In genomic region chrX:21956783-21957182, GRCh38 we compare ENCODE assay signal across 19 cellular contexts. TPM values are rescaled to one million over a fixed set of nuclear protein-coding genes. Genes with fewer than 3 reads are reported as not detected.
A peak's percentile ranks its signal among the peaks of the same experiment; 100 is the strongest.
DNase-seq lines count a peak whose midpoint lies in the region; ATAC-seq and TF ChIP-seq lines count a peak whose summit lies in the region.
"Had no signal": no experiment of that assay in that cellular context is flagged by ENCODE, and none has a peak within 500 bp of the region (broad histone marks: within the 10 kb centered on the region; RNA-seq: fewer than 3 reads in every experiment).

No MANE protein-coding gene starts in this region.

- H3K18ac ChIP-seq in mesenchymal stem cell (ENCODE audit: low read depth in 1 of 2, low read length in 2 of 2), result no peak overlapping the region

- H3K4me3 ChIP-seq in mesenchymal stem cell (ENCODE audit: insufficient read depth in 1 of 2, low read depth in 1 of 2, low read length in 2 of 2) (no peak overlapping the region), sigmoid colon (no peak overlapping the region)
- H3K4me3 ChIP-seq: A549; BLaER1 treated with 17β-estradiol and CSF1 and Interleukin-3, amounts not matched to agents 10 nM and 100 nM had no signal

- CTCF ChIA-PET in activated CD8-positive, alpha-beta memory T cell treated with anti-CD3 and anti-CD28 coated beads, Interleukin-2, amount 10 ng/mL, durations not matched to agents 7 days and 5 days (lab: Charles Lee), result no interaction called here

- intact Hi-C loops in sigmoid colon (cut with DNase I), result no loop called here

- H3K9me3 ChIP-seq in mesenchymal stem cell (ENCODE audit: control insufficient read depth, low read length), result no peaks in the 10 kb centered on the region
- no peaks in the 10 kb centered on the region for H3K9me3 ChIP-seq in sigmoid colon
- H3K9me3 ChIP-seq: A549, Caco-2 had no signal

- TF ChIP-seq CTCF in osteocyte (IDR thresholded peaks at IDR 0.05) (no peak), sigmoid colon (IDR thresholded peaks at IDR 0.05) (no peak)

- H3K27me3 ChIP-seq in mesenchymal stem cell (ENCODE audit: control insufficient read depth in 1 of 2, insufficient read depth in 1 of 2, low read length in 2 of 2) (peaks cover 0 to 10% of the 10 kb centered on the region in 2 experiments), sigmoid colon (no peaks in the 10 kb centered on the region)
- H3K27me3 ChIP-seq: BLaER1 treated with 17β-estradiol and CSF1 and Interleukin-3, amounts not matched to agents 10 nM and 100 nM had no signal

- H2BK15ac ChIP-seq in mesenchymal stem cell (ENCODE audit: low read depth, poor library complexity, severe bottlenecking), result no peak overlapping the region

- no peak overlapping the region for H3K4me3 Mint-ChIP-seq in activated CD8-positive, alpha-beta memory T cell treated with anti-CD3 and anti-CD28 coated beads, Interleukin-2, amount 10 ng/mL, durations not matched to agents 7 days and 5 days
- no peak overlapping the region for H3K4me3 Mint-ChIP-seq in osteocyte (ENCODE audit: unreplicated experiment)
- H3K4me3 Mint-ChIP-seq: B cell; CD4-positive, alpha-beta T cell; CD8-positive, alpha-beta T cell had no signal

- no peak overlapping the region for H2BK5ac ChIP-seq in mesenchymal stem cell (ENCODE audit: low read depth, low read length, poor library complexity, severe bottlenecking)

- H3K27me3 Mint-ChIP-seq in activated CD8-positive, alpha-beta memory T cell treated with anti-CD3 and anti-CD28 coated beads, Interleukin-2, amount 10 ng/mL, durations not matched to agents 7 days and 5 days, result no peaks in the 10 kb centered on the region
- no peaks in the 10 kb centered on the region for H3K27me3 Mint-ChIP-seq in osteocyte (ENCODE audit: unreplicated experiment)
- H3K27me3 Mint-ChIP-seq: B cell; CD4-positive, alpha-beta T cell had no signal

- no peak overlapping the region for H3K27ac Mint-ChIP-seq in activated CD8-positive, alpha-beta memory T cell treated with anti-CD3 and anti-CD28 coated beads, Interleukin-2, amount 10 ng/mL, durations not matched to agents 7 days and 5 days
- no peak overlapping the region for H3K27ac Mint-ChIP-seq in osteocyte (ENCODE audit: unreplicated experiment)
- H3K27ac Mint-ChIP-seq: B cell; CD4-positive, alpha-beta T cell; CD8-positive, alpha-beta T cell had no signal

- no peak for TF ChIP-seq POLR2A in sigmoid colon (IDR thresholded peaks at IDR 0.05)

- no peak overlapping the region for H3K4me2 ChIP-seq in mesenchymal stem cell (ENCODE audit: low read length, poor library complexity, severe bottlenecking)
- H3K4me2 ChIP-seq: A549; BLaER1 treated with 17β-estradiol and CSF1 and Interleukin-3, amounts not matched to agents 10 nM and 100 nM had no signal

- no peak overlapping the region for H3K23ac ChIP-seq in mesenchymal stem cell (ENCODE audit: low read length in 2 of 2)

- no peaks in the 10 kb centered on the region for H3K9me3 Mint-ChIP-seq in activated CD8-positive, alpha-beta memory T cell treated with anti-CD3 and anti-CD28 coated beads, Interleukin-2, amount 10 ng/mL, durations not matched to agents 7 days and 5 days (ENCODE audit: low read depth)
- no peaks in the 10 kb centered on the region for H3K9me3 Mint-ChIP-seq in osteocyte (ENCODE audit: unreplicated experiment)
- H3K9me3 Mint-ChIP-seq: CD4-positive, alpha-beta T cell; CD8-positive, alpha-beta T cell had no signal

- no peak overlapping the region for H3K14ac ChIP-seq in mesenchymal stem cell (ENCODE audit: low read length in 2 of 2)

- H2AFZ ChIP-seq in mesenchymal stem cell (ENCODE audit: low read depth, low read length), result no peak overlapping the region

- H2BK12ac ChIP-seq in mesenchymal stem cell (ENCODE audit: low read length in 2 of 2), result no peak overlapping the region

- H4K91ac ChIP-seq in mesenchymal stem cell (ENCODE audit: low read length), result no peak overlapping the region

- H3K4me1 ChIP-seq in mesenchymal stem cell (ENCODE audit: control insufficient read depth, insufficient read depth, low read depth, low read length) (peaks cover 18% of the 10 kb centered on the region), sigmoid colon (peaks cover 0 to 21% (median 13%) of the 10 kb centered on the region in 4 donors)
- H3K4me1 ChIP-seq: Caco-2 had no signal

- peak; percentile 24 for DNase-seq in activated CD8-positive, alpha-beta memory T cell treated with anti-CD3 and anti-CD28 coated beads for 24 hours
- no peak for DNase-seq in activated CD8-positive, alpha-beta memory T cell treated with anti-CD3 and anti-CD28 coated beads, Interleukin-2, amount 10 ng/mL, durations not matched to agents 7 days and 5 days
- DNase-seq in mesenchymal stem cell, result no peak
- DNase-seq in osteocyte (ENCODE audit: extremely low spot score, unreplicated experiment), result peak; percentile 66
- DNase-seq in sigmoid colon, result no peak
- no peak for DNase-seq in NCI-H1436 treated with DMSO at 0.1 percent for 48 hours (lab: John Stamatoyannopoulos, UW)
- DNase-seq in stimulated activated CD4-positive, alpha-beta T cell treated with anti-CD3 and anti-CD28 coated beads, Interleukin-2, amount 100 ng/mL, for 24 hours, result no peak
- DNase-seq: AML-193; Caco-2; Calu3; CD4-positive, alpha-beta T cell; CD8-positive, alpha-beta T cell; DMS79 treated with DMSO at 0.1 percent for 48 hours; GF-D8 had no signal

- WGBS in mesenchymal stem cell, result 100% methylated on average over 3 of the region's 7 CpGs
- 95 to 98% methylated on average over 7 of the region's 7 CpGs for WGBS in sigmoid colon, 2 donors

- H3K4ac ChIP-seq in mesenchymal stem cell (ENCODE audit: low read depth in 1 of 2, low read length in 2 of 2), result no peak overlapping the region

- H3K27ac ChIP-seq in mesenchymal stem cell (ENCODE audit: low read length, poor library complexity, severe bottlenecking) (peak overlapping the region; percentile 17), sigmoid colon (no peak overlapping the region)
- H3K27ac ChIP-seq: 22Rv1; A549; BLaER1 treated with 17β-estradiol and CSF1 and Interleukin-3, amounts not matched to agents 10 nM and 100 nM; C4-2B had no signal

- H2AK5ac ChIP-seq in mesenchymal stem cell (ENCODE audit: low read length, severe bottlenecking), result no peak overlapping the region

- no peak for ATAC-seq in activated CD8-positive, alpha-beta memory T cell treated with anti-CD3 and anti-CD28 coated beads, Interleukin-2, amount 10 ng/mL, durations not matched to agents 7 days and 5 days
- ATAC-seq: A549; CD8-positive, alpha-beta T cell had no signal

- TF ChIP-seq EP300 in sigmoid colon (IDR thresholded peaks at IDR 0.05), result no peak

- H3K79me1 ChIP-seq in mesenchymal stem cell (replicated peaks; ENCODE audit: low read length, poor library complexity, severe bottlenecking), result no peaks in the 10 kb centered on the region

- H3K4me1 Mint-ChIP-seq in activated CD8-positive, alpha-beta memory T cell treated with anti-CD3 and anti-CD28 coated beads, Interleukin-2, amount 10 ng/mL, durations not matched to agents 7 days and 5 days, result peaks cover 31% of the 10 kb centered on the region
- peaks cover 53% of the 10 kb centered on the region for H3K4me1 Mint-ChIP-seq in osteocyte (ENCODE audit: unreplicated experiment)

- no peak overlapping the region for H2BK120ac ChIP-seq in mesenchymal stem cell (ENCODE audit: low read depth, low read length)

- peaks cover 0 to 4% of the 10 kb centered on the region in 2 experiments for H3K36me3 ChIP-seq in mesenchymal stem cell (ENCODE audit: control insufficient read depth in 1 of 2, insufficient read depth in 2 of 2, low read depth in 1 of 2, low read length in 2 of 2)
- H3K36me3 ChIP-seq in sigmoid colon, result no peaks in the 10 kb centered on the region

- peak overlapping the region; percentile 54 for H4K8ac ChIP-seq in mesenchymal stem cell (ENCODE audit: low read length)

- H3K36me3 Mint-ChIP-seq in activated CD8-positive, alpha-beta memory T cell treated with anti-CD3 and anti-CD28 coated beads, Interleukin-2, amount 10 ng/mL, durations not matched to agents 7 days and 5 days, result peaks cover 4% of the 10 kb centered on the region
- H3K36me3 Mint-ChIP-seq in osteocyte (ENCODE audit: unreplicated experiment), result peaks cover 5% of the 10 kb centered on the region
- H3K36me3 Mint-ChIP-seq: CD8-positive, alpha-beta T cell had no signal

- no peak overlapping the region for H3K9ac ChIP-seq in mesenchymal stem cell (ENCODE audit: low read length)
- H3K9ac ChIP-seq: BLaER1 treated with 17β-estradiol and CSF1 and Interleukin-3, amounts not matched to agents 10 nM and 100 nM had no signal

RNA-seq across cellular contexts. Expression of gene SMS, which starts 16.3 kb away (rescaled TPM):
- total RNA-seq in activated CD8-positive, alpha-beta memory T cell treated with anti-CD3 and anti-CD28 coated beads, Interleukin-2, amount 10 ng/mL, durations not matched to agents 7 days and 5 days, result 10 to 100 TPM; 76.2 to 95.6 TPM
- polyA plus RNA-seq in mesenchymal stem cell (2013, experiment 1 of 2), result 63.7 TPM
- 65.0 TPM for polyA plus RNA-seq in mesenchymal stem cell (2013, experiment 2 of 2)
- total RNA-seq in osteocyte (91.4 and 94.5 TPM in 2 replicates), sigmoid colon (10 to 100 TPM; 62.6 to 84.5 (median 70.0) TPM)
- polyA plus RNA-seq in sigmoid colon, result 10 to 100 TPM; 64.3 to 65.8 (median 64.5) TPM

Comparison
In these comparisons a context has a peak if more than half of its experiments do, and no peak if none do; other contexts are left out.
1. DNase-seq: peak in activated CD8-positive, alpha-beta memory T cell treated with anti-CD3 and anti-CD28 coated beads for 24 hours (single experiment) and osteocyte (single experiment); none in activated CD8-positive, alpha-beta memory T cell treated with anti-CD3 and anti-CD28 coated beads, Interleukin-2, amount 10 ng/mL, durations not matched to agents 7 days and 5 days (single experiment), mesenchymal stem cell (single experiment), sigmoid colon (single experiment), NCI-H1436 treated with DMSO at 0.1 percent for 48 hours (single experiment) and stimulated activated CD4-positive, alpha-beta T cell treated with anti-CD3 and anti-CD28 coated beads, Interleukin-2, amount 100 ng/mL, for 24 hours (0 of 2).